Comparison of ENCODE assay signal across 1 cellular context in the genomic region with DNA sequence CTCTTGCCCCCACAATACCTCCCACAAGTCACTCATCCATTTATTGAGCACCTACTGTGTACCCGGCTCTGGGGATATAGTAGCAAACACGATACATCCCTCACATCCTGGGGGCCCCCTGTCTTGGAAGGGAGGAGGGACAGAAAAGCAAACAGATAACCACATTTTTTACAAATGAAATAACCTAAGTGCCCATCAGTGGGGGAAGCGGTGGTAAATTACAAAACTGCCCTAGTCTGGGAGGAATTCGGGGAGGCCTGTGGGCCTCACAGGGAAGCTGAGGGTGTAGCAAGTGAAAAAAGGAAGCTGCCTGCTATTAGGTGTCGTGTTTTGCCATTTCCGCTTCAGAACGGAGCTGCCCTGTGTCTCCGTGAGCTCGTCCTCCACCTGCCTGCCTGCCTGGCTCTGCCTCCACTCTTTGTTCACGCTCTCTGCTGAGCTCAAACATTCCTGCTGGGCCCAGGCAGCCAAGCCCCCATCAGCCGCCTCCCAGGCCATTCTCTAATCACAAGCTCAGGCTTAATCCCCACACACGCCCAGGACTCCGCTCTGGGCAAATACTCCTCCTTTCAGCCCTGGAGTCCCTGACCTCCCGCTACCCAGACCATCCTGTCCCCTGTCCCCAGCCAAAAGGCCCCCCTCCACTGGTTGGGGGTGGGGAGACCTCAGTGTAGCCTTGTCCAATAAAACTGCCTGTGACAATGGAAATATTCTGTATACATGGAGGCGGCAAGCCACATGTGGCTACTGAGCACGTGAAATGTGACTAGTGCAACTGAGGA.
TF ChIP-seq lines count a peak whose summit lies in the region.

No MANE protein-coding gene starts in this region.

TF ChIP-seq in HepG2, 621 proteins besides CTCF, POLR2A, EP300 and RAD21 (continued from another document and continues in another):
- TF ChIP-seq, protein P1, sequence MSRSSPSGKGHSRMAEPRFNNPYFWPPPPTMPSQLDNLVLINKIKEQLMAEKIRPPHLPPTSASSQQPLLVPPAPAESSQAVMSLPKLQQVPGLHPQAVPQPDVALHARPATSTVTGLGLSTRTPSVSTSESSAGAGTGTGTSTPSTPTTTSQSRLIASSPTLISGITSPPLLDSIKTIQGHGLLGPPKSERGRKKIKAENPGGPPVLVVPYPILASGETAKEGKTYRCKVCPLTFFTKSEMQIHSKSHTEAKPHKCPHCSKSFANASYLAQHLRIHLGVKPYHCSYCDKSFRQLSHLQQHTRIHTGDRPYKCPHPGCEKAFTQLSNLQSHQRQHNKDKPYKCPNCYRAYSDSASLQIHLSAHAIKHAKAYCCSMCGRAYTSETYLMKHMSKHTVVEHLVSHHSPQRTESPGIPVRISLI (CRISPR knock-in tag; IDR thresholded peaks at IDR 0.05; ENCODE audit: borderline replicate concordance), result peak; percentile 55; the same call in 1 of the 2 replicates
- TF ChIP-seq, protein P2, sequence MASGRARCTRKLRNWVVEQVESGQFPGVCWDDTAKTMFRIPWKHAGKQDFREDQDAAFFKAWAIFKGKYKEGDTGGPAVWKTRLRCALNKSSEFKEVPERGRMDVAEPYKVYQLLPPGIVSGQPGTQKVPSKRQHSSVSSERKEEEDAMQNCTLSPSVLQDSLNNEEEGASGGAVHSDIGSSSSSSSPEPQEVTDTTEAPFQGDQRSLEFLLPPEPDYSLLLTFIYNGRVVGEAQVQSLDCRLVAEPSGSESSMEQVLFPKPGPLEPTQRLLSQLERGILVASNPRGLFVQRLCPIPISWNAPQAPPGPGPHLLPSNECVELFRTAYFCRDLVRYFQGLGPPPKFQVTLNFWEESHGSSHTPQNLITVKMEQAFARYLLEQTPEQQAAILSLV (CRISPR knock-in tag; IDR thresholded peaks at IDR 0.05; ENCODE audit: borderline replicate concordance), result no peak
- TF ChIP-seq RNF2 (conservative IDR thresholded peaks at IDR 0.05; ENCODE audit: low read depth), result 0 out of 2 replicates have a peak, but pooled peaks have one; percentile 10
- no peak for TF ChIP-seq ZNF737 (CRISPR knock-in tag; IDR thresholded peaks at IDR 0.05; ENCODE audit: borderline replicate concordance)
- TF ChIP-seq ZNF3 (CRISPR knock-in tag; IDR thresholded peaks at IDR 0.05), result no peak
- 0 out of 2 replicates have a peak, but pooled peaks have one; percentile 14 for TF ChIP-seq ELF1 (CRISPR knock-in tag; IDR thresholded peaks at IDR 0.05)
- peak; percentile 35 for TF ChIP-seq HNF4A (CRISPR knock-in tag; IDR thresholded peaks at IDR 0.05)
- TF ChIP-seq, protein P3, sequence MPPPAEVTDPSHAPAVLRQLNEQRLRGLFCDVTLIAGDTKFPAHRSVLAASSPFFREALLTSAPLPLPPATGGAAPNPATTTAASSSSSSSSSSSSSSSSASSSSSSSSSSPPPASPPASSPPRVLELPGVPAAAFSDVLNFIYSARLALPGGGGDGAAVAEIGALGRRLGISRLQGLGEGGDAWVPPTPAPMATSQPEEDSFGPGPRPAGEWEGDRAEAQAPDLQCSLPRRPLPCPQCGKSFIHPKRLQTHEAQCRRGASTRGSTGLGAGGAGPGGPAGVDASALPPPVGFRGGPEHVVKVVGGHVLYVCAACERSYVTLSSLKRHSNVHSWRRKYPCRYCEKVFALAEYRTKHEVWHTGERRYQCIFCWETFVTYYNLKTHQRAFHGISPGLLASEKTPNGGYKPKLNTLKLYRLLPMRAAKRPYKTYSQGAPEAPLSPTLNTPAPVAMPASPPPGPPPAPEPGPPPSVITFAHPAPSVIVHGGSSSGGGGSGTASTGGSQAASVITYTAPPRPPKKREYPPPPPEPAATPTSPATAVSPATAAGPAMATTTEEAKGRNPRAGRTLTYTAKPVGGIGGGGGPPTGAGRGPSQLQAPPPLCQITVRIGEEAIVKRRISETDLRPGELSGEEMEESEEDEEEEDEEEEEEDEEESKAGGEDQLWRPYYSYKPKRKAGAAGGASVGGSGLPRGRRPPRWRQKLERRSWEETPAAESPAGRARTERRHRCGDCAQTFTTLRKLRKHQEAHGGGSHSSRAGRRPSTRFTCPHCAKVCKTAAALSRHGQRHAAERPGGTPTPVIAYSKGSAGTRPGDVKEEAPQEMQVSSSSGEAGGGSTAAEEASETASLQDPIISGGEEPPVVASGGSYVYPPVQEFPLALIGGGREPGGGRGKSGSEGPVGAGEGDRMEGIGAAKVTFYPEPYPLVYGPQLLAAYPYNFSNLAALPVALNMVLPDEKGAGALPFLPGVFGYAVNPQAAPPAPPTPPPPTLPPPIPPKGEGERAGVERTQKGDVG (CRISPR knock-in tag; IDR thresholded peaks at IDR 0.05; ENCODE audit: borderline replicate concordance), result peak; percentile 51; the same call in 1 of the 2 replicates
- TF ChIP-seq ZNF746 (CRISPR knock-in tag; IDR thresholded peaks at IDR 0.05), result peak; percentile 66; the same call in 1 of the 2 replicates
- TF ChIP-seq, protein P4, sequence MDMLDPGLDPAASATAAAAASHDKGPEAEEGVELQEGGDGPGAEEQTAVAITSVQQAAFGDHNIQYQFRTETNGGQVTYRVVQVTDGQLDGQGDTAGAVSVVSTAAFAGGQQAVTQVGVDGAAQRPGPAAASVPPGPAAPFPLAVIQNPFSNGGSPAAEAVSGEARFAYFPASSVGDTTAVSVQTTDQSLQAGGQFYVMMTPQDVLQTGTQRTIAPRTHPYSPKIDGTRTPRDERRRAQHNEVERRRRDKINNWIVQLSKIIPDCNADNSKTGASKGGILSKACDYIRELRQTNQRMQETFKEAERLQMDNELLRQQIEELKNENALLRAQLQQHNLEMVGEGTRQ (IDR thresholded peaks at IDR 0.05; ENCODE audit: low read depth, low read length), result no peak
- TF ChIP-seq, protein P4 (CRISPR knock-in tag; IDR thresholded peaks at IDR 0.05; ENCODE audit: borderline replicate concordance), result no peak
- 0 out of 2 replicates have a peak, but pooled peaks have one; percentile 14 for TF ChIP-seq FOXK1 (CRISPR knock-in tag; IDR thresholded peaks at IDR 0.05; ENCODE audit: borderline replicate concordance, low read depth)
- TF ChIP-seq EZH2 (conservative IDR thresholded peaks at IDR 0.05; ENCODE audit: low read depth, low read length), result no peak
- TF ChIP-seq ZNF776 (CRISPR knock-in tag; IDR thresholded peaks at IDR 0.05), result peak; percentile 59; the same call in 1 of the 2 replicates
- peak; percentile 31 for TF ChIP-seq ZEB1 (IDR thresholded peaks at IDR 0.05; ENCODE audit: insufficient replicate concordance, low read depth)
- no peak for TF ChIP-seq THYN1 (CRISPR knock-in tag; IDR thresholded peaks at IDR 0.05; ENCODE audit: borderline replicate concordance, low read depth)
- TF ChIP-seq ZNF317 (CRISPR knock-in tag; IDR thresholded peaks at IDR 0.05), result 0 out of 2 replicates have a peak, but pooled peaks have one; percentile 50
- peak; percentile 21; the same call in 1 of the 2 replicates for TF ChIP-seq KDM2A (CRISPR knock-in tag; IDR thresholded peaks at IDR 0.05; ENCODE audit: borderline replicate concordance, low read depth)
- TF ChIP-seq, protein P5, sequence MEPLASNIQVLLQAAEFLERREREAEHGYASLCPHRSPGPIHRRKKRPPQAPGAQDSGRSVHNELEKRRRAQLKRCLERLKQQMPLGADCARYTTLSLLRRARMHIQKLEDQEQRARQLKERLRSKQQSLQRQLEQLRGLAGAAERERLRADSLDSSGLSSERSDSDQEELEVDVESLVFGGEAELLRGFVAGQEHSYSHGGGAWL (CRISPR knock-in tag; IDR thresholded peaks at IDR 0.05), result no peak
- peak; percentile 55; the same call in 1 of the 2 replicates for TF ChIP-seq ISL2 (CRISPR knock-in tag; IDR thresholded peaks at IDR 0.05)
- TF ChIP-seq ZNF101 (CRISPR knock-in tag; IDR thresholded peaks at IDR 0.05; ENCODE audit: borderline replicate concordance, low read depth), result no peak
- 0 out of 2 replicates have a peak, but pooled peaks have one; percentile 22 for TF ChIP-seq MIER3 (CRISPR knock-in tag; IDR thresholded peaks at IDR 0.05; ENCODE audit: borderline replicate concordance)
- TF ChIP-seq, protein P6, sequence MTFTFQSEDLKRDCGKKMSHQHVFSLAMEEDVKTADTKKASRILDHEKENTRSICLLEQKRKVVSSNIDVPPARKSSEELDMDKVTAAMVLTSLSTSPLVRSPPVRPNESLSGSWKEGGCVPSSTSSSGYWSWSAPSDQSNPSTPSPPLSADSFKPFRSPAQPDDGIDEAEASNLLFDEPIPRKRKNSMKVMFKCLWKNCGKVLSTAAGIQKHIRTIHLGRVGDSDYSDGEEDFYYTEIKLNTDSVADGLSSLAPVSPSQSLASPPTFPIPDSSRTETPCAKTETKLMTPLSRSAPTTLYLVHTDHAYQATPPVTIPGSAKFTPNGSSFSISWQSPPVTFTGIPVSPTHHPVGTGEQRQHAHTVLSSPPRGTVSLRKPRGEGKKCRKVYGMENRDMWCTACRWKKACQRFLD (CRISPR knock-in tag; IDR thresholded peaks at IDR 0.05; ENCODE audit: borderline replicate concordance), result no peak
- TF ChIP-seq, protein P7, sequence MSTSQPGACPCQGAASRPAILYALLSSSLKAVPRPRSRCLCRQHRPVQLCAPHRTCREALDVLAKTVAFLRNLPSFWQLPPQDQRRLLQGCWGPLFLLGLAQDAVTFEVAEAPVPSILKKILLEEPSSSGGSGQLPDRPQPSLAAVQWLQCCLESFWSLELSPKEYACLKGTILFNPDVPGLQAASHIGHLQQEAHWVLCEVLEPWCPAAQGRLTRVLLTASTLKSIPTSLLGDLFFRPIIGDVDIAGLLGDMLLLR (CRISPR knock-in tag; IDR thresholded peaks at IDR 0.05), result no peak
- peak; percentile 35 for TF ChIP-seq XRCC5 (optimal IDR thresholded peaks at IDR 0.05; ENCODE audit: low read length)
- 0 out of 2 replicates have a peak, but pooled peaks have one; percentile 52 for TF ChIP-seq SPEN (CRISPR knock-in tag; IDR thresholded peaks at IDR 0.05; ENCODE audit: low read depth)
- TF ChIP-seq, protein P8, sequence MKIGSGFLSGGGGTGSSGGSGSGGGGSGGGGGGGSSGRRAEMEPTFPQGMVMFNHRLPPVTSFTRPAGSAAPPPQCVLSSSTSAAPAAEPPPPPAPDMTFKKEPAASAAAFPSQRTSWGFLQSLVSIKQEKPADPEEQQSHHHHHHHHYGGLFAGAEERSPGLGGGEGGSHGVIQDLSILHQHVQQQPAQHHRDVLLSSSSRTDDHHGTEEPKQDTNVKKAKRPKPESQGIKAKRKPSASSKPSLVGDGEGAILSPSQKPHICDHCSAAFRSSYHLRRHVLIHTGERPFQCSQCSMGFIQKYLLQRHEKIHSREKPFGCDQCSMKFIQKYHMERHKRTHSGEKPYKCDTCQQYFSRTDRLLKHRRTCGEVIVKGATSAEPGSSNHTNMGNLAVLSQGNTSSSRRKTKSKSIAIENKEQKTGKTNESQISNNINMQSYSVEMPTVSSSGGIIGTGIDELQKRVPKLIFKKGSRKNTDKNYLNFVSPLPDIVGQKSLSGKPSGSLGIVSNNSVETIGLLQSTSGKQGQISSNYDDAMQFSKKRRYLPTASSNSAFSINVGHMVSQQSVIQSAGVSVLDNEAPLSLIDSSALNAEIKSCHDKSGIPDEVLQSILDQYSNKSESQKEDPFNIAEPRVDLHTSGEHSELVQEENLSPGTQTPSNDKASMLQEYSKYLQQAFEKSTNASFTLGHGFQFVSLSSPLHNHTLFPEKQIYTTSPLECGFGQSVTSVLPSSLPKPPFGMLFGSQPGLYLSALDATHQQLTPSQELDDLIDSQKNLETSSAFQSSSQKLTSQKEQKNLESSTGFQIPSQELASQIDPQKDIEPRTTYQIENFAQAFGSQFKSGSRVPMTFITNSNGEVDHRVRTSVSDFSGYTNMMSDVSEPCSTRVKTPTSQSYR (CRISPR knock-in tag; IDR thresholded peaks at IDR 0.05; ENCODE audit: borderline replicate concordance), result peak; percentile 79
- TF ChIP-seq SRY (CRISPR knock-in tag; IDR thresholded peaks at IDR 0.05), result peak; percentile 54; the same call in 1 of the 2 replicates
- no peak for TF ChIP-seq ZNF354B (CRISPR knock-in tag; IDR thresholded peaks at IDR 0.05)
- TF ChIP-seq ARNTL (CRISPR knock-in tag; IDR thresholded peaks at IDR 0.05), result peak; percentile 68
- TF ChIP-seq HMG20A (CRISPR knock-in tag; IDR thresholded peaks at IDR 0.05; ENCODE audit: borderline replicate concordance), result peak; percentile 14; the same call in 1 of the 2 replicates
- TF ChIP-seq HOXA3 (CRISPR knock-in tag; IDR thresholded peaks at IDR 0.05), result peak; percentile 56
- TF ChIP-seq KAT8 (CRISPR knock-in tag; IDR thresholded peaks at IDR 0.05), result peak; percentile 20; the same call in 1 of the 2 replicates
- peak; percentile 23; the same call in 1 of the 2 replicates for TF ChIP-seq ZNF891 (CRISPR knock-in tag; IDR thresholded peaks at IDR 0.05)
- no peak for TF ChIP-seq NFIB (CRISPR knock-in tag; IDR thresholded peaks at IDR 0.05; ENCODE audit: borderline replicate concordance)
- peak; percentile 64 for TF ChIP-seq ZSCAN31 (CRISPR knock-in tag; IDR thresholded peaks at IDR 0.05; ENCODE audit: low read depth)
- TF ChIP-seq NFKBIZ (CRISPR knock-in tag; IDR thresholded peaks at IDR 0.05), result no peak
- TF ChIP-seq SAFB2 (CRISPR knock-in tag; IDR thresholded peaks at IDR 0.05; ENCODE audit: borderline replicate concordance, low read depth), result peak; percentile 33; the same call in 1 of the 2 replicates
- TF ChIP-seq NFYB (CRISPR knock-in tag; IDR thresholded peaks at IDR 0.05), result peak; percentile 48; the same call in 1 of the 2 replicates
- TF ChIP-seq ZNF598 (CRISPR knock-in tag; IDR thresholded peaks at IDR 0.05; ENCODE audit: borderline replicate concordance), result peak; percentile 53; the same call in 1 of the 2 replicates
- peak; percentile 11; the same call in 1 of the 2 replicates for TF ChIP-seq FOXO1 (CRISPR knock-in tag; IDR thresholded peaks at IDR 0.05)
- peak; percentile 30; the same call in 1 of the 2 replicates for TF ChIP-seq MXD4 (CRISPR knock-in tag; IDR thresholded peaks at IDR 0.05)
- TF ChIP-seq SAP130 (CRISPR knock-in tag; IDR thresholded peaks at IDR 0.05; ENCODE audit: low read depth), result peak; percentile 78
- TF ChIP-seq HNRNPLL (IDR thresholded peaks at IDR 0.05; ENCODE audit: low read depth, low read length, poor library complexity, severe bottlenecking), result peak; percentile 45
- TF ChIP-seq, protein P9, sequence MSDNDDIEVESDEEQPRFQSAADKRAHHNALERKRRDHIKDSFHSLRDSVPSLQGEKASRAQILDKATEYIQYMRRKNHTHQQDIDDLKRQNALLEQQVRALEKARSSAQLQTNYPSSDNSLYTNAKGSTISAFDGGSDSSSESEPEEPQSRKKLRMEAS (IDR thresholded peaks at IDR 0.05), result peak; percentile 72
- peak; percentile 99 for TF ChIP-seq ZNF543 (CRISPR knock-in tag; IDR thresholded peaks at IDR 0.05)
- TF ChIP-seq ZFP1 (CRISPR knock-in tag; IDR thresholded peaks at IDR 0.05), result 0 out of 2 replicates have a peak, but pooled peaks have one; percentile 36
- TF ChIP-seq PHF20 (CRISPR knock-in tag; IDR thresholded peaks at IDR 0.05), result no peak; the same call in 1 of the 2 replicates
- TF ChIP-seq ZNF333 (CRISPR knock-in tag; IDR thresholded peaks at IDR 0.05; ENCODE audit: borderline replicate concordance), result 0 out of 2 replicates have a peak, but pooled peaks have one; percentile 57
- peak; percentile 75; the same call in 1 of the 2 replicates for TF ChIP-seq ZNF331 (CRISPR knock-in tag; IDR thresholded peaks at IDR 0.05)
- peak; percentile 66 for TF ChIP-seq HDAC2 (CRISPR knock-in tag; IDR thresholded peaks at IDR 0.05)
- TF ChIP-seq RELA (CRISPR knock-in tag; IDR thresholded peaks at IDR 0.05), result no peak; the same call in 1 of the 2 replicates
- TF ChIP-seq KDM4B (CRISPR knock-in tag; IDR thresholded peaks at IDR 0.05), result no peak
- TF ChIP-seq ZKSCAN8 (CRISPR knock-in tag; IDR thresholded peaks at IDR 0.05; ENCODE audit: borderline replicate concordance), result peak; percentile 99
- TF ChIP-seq EED (CRISPR knock-in tag; IDR thresholded peaks at IDR 0.05), result no peak
